Comparison of ENCODE assay signal across 22 cellular contexts in the genomic region with DNA sequence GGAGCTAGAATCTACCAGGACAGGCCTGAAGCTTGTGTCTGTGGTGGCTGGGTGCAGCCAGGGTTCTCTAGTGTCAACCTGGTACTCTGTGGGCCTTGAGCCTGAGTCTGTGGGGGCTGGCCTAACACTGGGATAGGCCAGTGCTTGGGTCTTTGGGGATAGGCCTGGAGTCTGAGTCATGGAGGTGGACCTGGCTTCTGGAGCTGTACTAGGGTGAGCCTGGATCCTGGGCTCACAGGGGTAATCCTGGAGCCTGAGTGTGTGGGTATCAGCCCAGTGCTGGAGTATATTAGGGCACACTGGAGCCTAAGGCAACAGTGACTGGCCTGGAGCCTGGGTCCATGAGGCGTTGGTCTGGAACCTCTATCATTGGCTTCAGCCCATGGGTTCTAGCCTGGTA.
DNase-seq lines count a peak whose midpoint lies in the region; ATAC-seq, FAIRE-seq and TF ChIP-seq lines count a peak whose summit lies in the region.
"Had no signal": no experiment of that assay in that cellular context is flagged by ENCODE, and none has a peak within 500 bp of the region (broad histone marks: within the 10 kb centered on the region; RNA-seq: fewer than 3 reads in every experiment).

No MANE protein-coding gene starts in this region.

- TF ChIP-seq POLR2A in heart left ventricle (IDR thresholded peaks at IDR 0.05): no peak

- ATAC-seq in heart left ventricle (peak in 3 of 4 donors; percentile 18 to 37 (median 21)), left cardiac atrium (no peak), psoas muscle (peak in 3 of 4 donors; percentile 17 to 37 (median 31))
- ATAC-seq: GM23338, HCT116 had no signal

- peak in 1 of 5 donors; percentile 21 for DNase-seq in heart left ventricle
- no peak for DNase-seq in left cardiac atrium
- DNase-seq in kidney: peak; percentile 18
- no peak for DNase-seq in psoas muscle
- DNase-seq in NK-92 treated with Interleukin-12 subunit alpha and Interleukin-12 subunit beta, amount 100 ng/mL, for 24 hours (lab: John Stamatoyannopoulos, UW): no peak
- no peak for DNase-seq in NCI-H774 (lab: John Stamatoyannopoulos, UW)
- DNase-seq: CD4-positive, CD25-positive, alpha-beta regulatory T cell; CD8-positive, alpha-beta memory T cell; DMS 273 treated with DMSO at 0.1 percent for 48 hours; DMS53; DMS79 treated with DMSO at 0.1 percent for 48 hours; GF-D8; H9 had no signal

- peaks cover 0 to 9% (median 0%) of the 10 kb centered on the region in 12 donors for H3K4me1 ChIP-seq in heart left ventricle
- H3K4me1 ChIP-seq in kidney (ENCODE audit: control insufficient read depth in 1 of 2, insufficient read depth in 1 of 2, low read depth in 1 of 2, low read length in 2 of 2): no peaks in the 10 kb centered on the region
- H3K4me1 ChIP-seq in psoas muscle: no peaks in the 10 kb centered on the region
- H3K4me1 ChIP-seq: BLaER1 had no signal

- 91 to 100% (median 98%) methylated on average over 1 of the region's 1 CpG; no CpG with 5 or more reads in 1 of the 4 donors for WGBS in heart left ventricle, 4 donors
- WGBS in psoas muscle, 3 donors: 100% methylated on average over 1 of the region's 1 CpG

- H3K9me3 ChIP-seq in heart left ventricle: peaks cover 0 to 25% (median 5%) of the 10 kb centered on the region in 12 donors
- peaks cover 0 to 3% of the 10 kb centered on the region in 2 donors for H3K9me3 ChIP-seq in kidney (ENCODE audit: control insufficient read depth in 1 of 2, low read length in 2 of 2)
- peaks cover 10% of the 10 kb centered on the region for H3K9me3 ChIP-seq in psoas muscle

- H3K4me3 ChIP-seq in heart left ventricle: no peak overlapping the region
- no peak overlapping the region for H3K4me3 ChIP-seq in kidney (ENCODE audit: low read length in 2 of 2)
- H3K4me3 ChIP-seq in psoas muscle: no peak overlapping the region
- H3K4me3 ChIP-seq: BLaER1, GM23338 had no signal

- intact Hi-C loops in heart left ventricle (cut with DNase I): no loop called here
- intact Hi-C loops in left cardiac atrium (cut with DNase I): no loop called here
- intact Hi-C loops in kidney (cut with DNase I): no loop called here
- intact Hi-C loops in psoas muscle (cut with DNase I): no loop called here

- no peak for FAIRE-seq in kidney (lab: Jason Lieb, UNC)
- FAIRE-seq: A204.1, D721Med, GM12891, GM18507 had no signal

- peaks cover 0 to 11% (median 0%) of the 10 kb centered on the region in 9 donors for H3K36me3 ChIP-seq in heart left ventricle
- no peaks in the 10 kb centered on the region for H3K36me3 ChIP-seq in kidney (ENCODE audit: control insufficient read depth in 1 of 2, insufficient read depth in 2 of 2, low read length in 2 of 2)
- peaks cover 0 to 25% of the 10 kb centered on the region in 2 donors for H3K36me3 ChIP-seq in psoas muscle (ENCODE audit: insufficient read depth in 1 of 2, low read depth in 1 of 2)
- H3K36me3 ChIP-seq: BLaER1 had no signal

- TF ChIP-seq CTCF in heart left ventricle (IDR thresholded peaks at IDR 0.05) (no peak), kidney (IDR thresholded peaks at IDR 0.05; ENCODE audit: borderline replicate concordance, extremely low read depth, insufficient read depth) (no peak), psoas muscle (IDR thresholded peaks at IDR 0.05) (no peak)

- H3K27ac ChIP-seq in heart left ventricle (no peak overlapping the region), kidney (ENCODE audit: low read depth in 2 of 2, low read length in 2 of 2) (no peak overlapping the region), psoas muscle (no peak overlapping the region)
- H3K27ac ChIP-seq: 22Rv1, BLaER1, C4-2B had no signal

- no peaks in the 10 kb centered on the region for H3K27me3 ChIP-seq in heart left ventricle
- no peaks in the 10 kb centered on the region for H3K27me3 ChIP-seq in psoas muscle (ENCODE audit: insufficient read depth in 3 of 3, low read length in 2 of 3)
- H3K27me3 ChIP-seq: BLaER1 had no signal

- H3K9ac ChIP-seq in kidney (ENCODE audit: low read length in 2 of 2): no peak overlapping the region
- H3K9ac ChIP-seq: BLaER1 had no signal

Comparison
In these comparisons a context has a peak if more than half of its experiments do, and no peak if none do; other contexts are left out.
1. ATAC-seq: peak in heart left ventricle (3 of 4) and psoas muscle (3 of 4); none in left cardiac atrium (0 of 2).